Comparison of ENCODE assay signal across 20 cellular contexts in genomic region chr16:48382131-48382530, GRCh38. TPM values are rescaled to one million over a fixed set of nuclear protein-coding genes. Genes with fewer than 3 reads are reported as not detected.
DNase-seq lines count a peak whose midpoint lies in the region; ATAC-seq and TF ChIP-seq lines count a peak whose summit lies in the region.
"Had no signal": no experiment of that assay in that cellular context is flagged by ENCODE, and none has a peak within 500 bp of the region (broad histone marks: within the 10 kb centered on the region; RNA-seq: fewer than 3 reads in every experiment).

No MANE protein-coding gene starts in this region.

- peak overlapping the region; percentile 96 for H3K9ac ChIP-seq in adipocyte (ENCODE audit: low read length)

- H3K27me3 Mint-ChIP-seq in progenitor cell of endocrine pancreas = no peaks in the 10 kb centered on the region
- no peaks in the 10 kb centered on the region for H3K27me3 Mint-ChIP-seq in activated T-cell treated with anti-CD3 and anti-CD28 coated beads, Interleukin-2, amount 50 U/mL, for 4 hours (ENCODE audit: low read depth)
- H3K27me3 Mint-ChIP-seq: activated T-helper 17 cell treated with anti-CD3 and anti-CD28 coated beads, Interleukin-2, amount 50 U/mL, for 72 hours; naive thymus-derived CD4-positive, alpha-beta T cell had no signal

- CTCF ChIA-PET in HEK293 (lab: Yijun Ruan, JAX) = interaction anchor here (0.9 to 1.3 kb wide), 2 partner anchors 144 to 241 kb away, joined by 3 read pairs; no protein-coding TSS in a partner anchor

- TF ChIP-seq POLR2A in GM18505 (IDR thresholded peaks at IDR 0.05; ENCODE audit: borderline replicate concordance, extremely low read depth, insufficient read depth, insufficient read length) = no peak

- H3K4me1 Mint-ChIP-seq in progenitor cell of endocrine pancreas (ENCODE audit: low read depth) = peaks cover 25% of the 10 kb centered on the region
- H3K4me1 Mint-ChIP-seq in activated T-cell treated with anti-CD3 and anti-CD28 coated beads, Interleukin-2, amount 50 U/mL, for 4 hours (ENCODE audit: low read depth) = peaks cover 48% of the 10 kb centered on the region

- H3K27me3 ChIP-seq in adipocyte (replicated peaks; ENCODE audit: control insufficient read depth, insufficient read depth, low read length) = no peaks in the 10 kb centered on the region
- H3K27me3 ChIP-seq: SJSA1, thyroid gland had no signal

- H3K4me3 ChIP-seq in HEK293 (ENCODE audit: low read depth, low read length) (no peak overlapping the region), adipocyte (ENCODE audit: low read length) (peak overlapping the region; percentile 94)
- H3K4me3 ChIP-seq: SJSA1, thyroid gland had no signal

- TF ChIP-seq CTCF in HEK293 (tag by site-specific recombination; IDR thresholded peaks at IDR 0.05) = no peak
- no peak for TF ChIP-seq CTCF in progenitor cell of endocrine pancreas (IDR thresholded peaks at IDR 0.05; ENCODE audit: unreplicated experiment)

- no peak for DNase-seq in adipocyte (ENCODE audit: low read depth)
- peak; percentile 22 for DNase-seq in islet precursor cell
- no peak for DNase-seq in progenitor cell of endocrine pancreas (ENCODE audit: low spot score, unreplicated experiment)
- DNase-seq in activated T-cell treated with anti-CD3 and anti-CD28 coated beads, Interleukin-2, amount 50 U/mL, for 4 hours = no peak
- DNase-seq: activated CD4-positive, alpha-beta T cell treated with anti-CD3 and anti-CD28 coated beads for 4 hours; foreskin melanocyte; hypothalamus; naive thymus-derived CD4-positive, alpha-beta T cell; NCI-H1417; NCI-H524; stimulated activated CD4-positive, alpha-beta T cell treated with anti-CD3 and anti-CD28 coated beads, Interleukin-2, amount 100 ng/mL, for 24 hours; thyroid gland had no signal

- H3K4me1 ChIP-seq in HEK293 (ENCODE audit: control insufficient read depth, insufficient read depth, low read length) = peaks cover 8% of the 10 kb centered on the region; the same call in 1 of the 2 replicates
- peaks cover 57% of the 10 kb centered on the region for H3K4me1 ChIP-seq in adipocyte (ENCODE audit: control insufficient read depth, insufficient read depth, low read length)

- H3K36me3 Mint-ChIP-seq in progenitor cell of endocrine pancreas (ENCODE audit: insufficient read depth) = peaks cover 6% of the 10 kb centered on the region
- H3K36me3 Mint-ChIP-seq in activated T-cell treated with anti-CD3 and anti-CD28 coated beads, Interleukin-2, amount 50 U/mL, for 4 hours (ENCODE audit: insufficient read depth) = no peaks in the 10 kb centered on the region

- H3K27ac Mint-ChIP-seq in progenitor cell of endocrine pancreas = peak overlapping the region; percentile 45
- H3K27ac Mint-ChIP-seq: activated naive CD4-positive, alpha-beta T cell treated with anti-CD3 and anti-CD28 coated beads, Interleukin-2, amount 50 U/mL, for 72 hours; activated T-helper 17 cell treated with anti-CD3 and anti-CD28 coated beads, Interleukin-2, amount 50 U/mL, for 72 hours; naive thymus-derived CD4-positive, alpha-beta T cell; stimulated activated effector memory CD8-positive, alpha-beta T cell treated with anti-CD3 and anti-CD28 coated beads, Interleukin-12 subunit alpha, Interleukin-12 subunit beta, amount 100 ng/mL, for 72 hours; T-helper 1 cell treated with Interleukin-12 subunit alpha and Interleukin-12 subunit beta and Interleukin-4 antibody, amounts not matched to agents 30 μg/mL and 1 μg/mL, for 36 hours had no signal

- H3K36me3 ChIP-seq in HEK293 (ENCODE audit: control insufficient read depth in 2 of 2, insufficient read depth in 1 of 2, low read length in 2 of 2) (no peaks in the 10 kb centered on the region; a peak in 1 of 3 replicates), adipocyte (ENCODE audit: control insufficient read depth, insufficient read depth, low read length, severe bottlenecking) (no peaks in the 10 kb centered on the region)
- H3K36me3 ChIP-seq: thyroid gland had no signal

- H3K9me3 ChIP-seq in HEK293 (ENCODE audit: control insufficient read depth, insufficient read depth, low read depth, low read length) (no peaks in the 10 kb centered on the region), adipocyte (ENCODE audit: control insufficient read depth, low read length) (no peaks in the 10 kb centered on the region)
- H3K9me3 ChIP-seq: thyroid gland had no signal

- POLR2A ChIA-PET in HEK293 (lab: Yijun Ruan, JAX) = no interaction called here

- H3K9me3 Mint-ChIP-seq in progenitor cell of endocrine pancreas (ENCODE audit: low read depth) = peaks cover 3% of the 10 kb centered on the region
- H3K9me3 Mint-ChIP-seq in activated T-cell treated with anti-CD3 and anti-CD28 coated beads, Interleukin-2, amount 50 U/mL, for 4 hours = no peaks in the 10 kb centered on the region
- H3K9me3 Mint-ChIP-seq: activated naive CD4-positive, alpha-beta T cell treated with anti-CD3 and anti-CD28 coated beads, Interleukin-2, amount 50 U/mL, for 72 hours; activated T-helper 17 cell treated with anti-CD3 and anti-CD28 coated beads, Interleukin-2, amount 50 U/mL, for 72 hours; stimulated activated effector memory CD8-positive, alpha-beta T cell treated with anti-CD3 and anti-CD28 coated beads, Interleukin-12 subunit alpha, Interleukin-12 subunit beta, amount 100 ng/mL, for 72 hours; T-helper 1 cell treated with Interleukin-12 subunit alpha and Interleukin-12 subunit beta and Interleukin-4 antibody, amounts not matched to agents 30 μg/mL and 1 μg/mL, for 36 hours had no signal

- H3K27ac ChIP-seq in HEK293 (ENCODE audit: extremely low read depth, low read depth, low read length) = no peak overlapping the region
- H3K27ac ChIP-seq: SJSA1, thyroid gland had no signal

- peak overlapping the region; percentile 40 for H3K4me3 Mint-ChIP-seq in progenitor cell of endocrine pancreas (ENCODE audit: low read depth)
- H3K4me3 Mint-ChIP-seq in activated T-cell treated with anti-CD3 and anti-CD28 coated beads, Interleukin-2, amount 50 U/mL, for 4 hours = no peak overlapping the region
- H3K4me3 Mint-ChIP-seq: activated T-helper 17 cell treated with anti-CD3 and anti-CD28 coated beads, Interleukin-2, amount 50 U/mL, for 72 hours; stimulated activated effector memory CD8-positive, alpha-beta T cell treated with anti-CD3 and anti-CD28 coated beads, Interleukin-12 subunit alpha, Interleukin-12 subunit beta, amount 100 ng/mL, for 72 hours; T-helper 1 cell treated with Interleukin-12 subunit alpha and Interleukin-12 subunit beta and Interleukin-4 antibody, amounts not matched to agents 30 μg/mL and 1 μg/mL, for 36 hours had no signal

- ATAC-seq in GM18861 (IDR thresholded peaks at IDR 0.05; ENCODE audit: unreplicated experiment) = no peak
- no peak for ATAC-seq in activated T-cell treated with anti-CD3 and anti-CD28 coated beads, Interleukin-2, amount 50 U/mL, for 4 hours
- no peak for ATAC-seq in GM18505 (IDR thresholded peaks at IDR 0.05; ENCODE audit: unreplicated experiment)
- ATAC-seq: activated naive CD4-positive, alpha-beta T cell treated with anti-CD3 and anti-CD28 coated beads, Interleukin-2, amount 50 U/mL, for 72 hours; activated T-helper 17 cell treated with anti-CD3 and anti-CD28 coated beads, Interleukin-2, amount 50 U/mL, for 72 hours; naive thymus-derived CD4-positive, alpha-beta T cell; stimulated activated effector memory CD8-positive, alpha-beta T cell treated with anti-CD3 and anti-CD28 coated beads, Interleukin-12 subunit alpha, Interleukin-12 subunit beta, amount 100 ng/mL, for 72 hours had no signal

TF ChIP-seq in HEK293, 187 proteins besides CTCF, POLR2A, EP300 and RAD21 (continues in another document):
- TF ChIP-seq ZNF362 (tag by site-specific recombination; IDR thresholded peaks at IDR 0.05) (no peak), SCRT2 (tag by site-specific recombination; IDR thresholded peaks at IDR 0.05) (no peak), ZSCAN23 (tag by site-specific recombination; IDR thresholded peaks at IDR 0.05) (no peak), ZNF629 (tag by site-specific recombination; IDR thresholded peaks at IDR 0.05) (0 out of 2 replicates have a peak, but pooled peaks have one; percentile 15), ZNF704 (tag by site-specific recombination; IDR thresholded peaks at IDR 0.05) (no peak), ZBTB1 (tag by site-specific recombination; IDR thresholded peaks at IDR 0.05) (no peak), ZNF423 (tag by site-specific recombination; IDR thresholded peaks at IDR 0.05) (no peak), ZSCAN30 (tag by site-specific recombination; IDR thresholded peaks at IDR 0.05) (no peak), KLF16 (tag by site-specific recombination; IDR thresholded peaks at IDR 0.05) (no peak), KLF8 (tag by site-specific recombination; IDR thresholded peaks at IDR 0.05) (no peak), WT1 (tag by site-specific recombination; IDR thresholded peaks at IDR 0.05) (no peak), ZNF214 (tag by site-specific recombination; IDR thresholded peaks at IDR 0.05; ENCODE audit: borderline replicate concordance) (no peak)

RNA-seq across cellular contexts. Expression of gene SIAH1, which starts 3.1 kb away (rescaled TPM):
- total RNA-seq in progenitor cell of endocrine pancreas = 38.3 and 40.5 TPM in 2 replicates
- 10 to 100 TPM in 2 of 3 donors, 1 to 10 TPM in 1; 10.0 to 12.2 (median 10.4) TPM for total RNA-seq in activated T-cell treated with anti-CD3 and anti-CD28 coated beads, Interleukin-2, amount 50 U/mL, for 4 hours
